ENCODE assay signal across 7 cellular contexts in genomic region chr9:89375181-89375760, GRCh38. TPM values are rescaled to one million over a fixed set of nuclear protein-coding genes. Genes with fewer than 3 reads are reported as not detected.
DNase-seq lines count a peak whose midpoint lies in the region; ATAC-seq and TF ChIP-seq lines count a peak whose summit lies in the region.

No MANE protein-coding gene starts in this region.

- WGBS in endodermal cell (ENCODE audit: insufficient coverage in 1 of 2, insufficient read length in 1 of 2), 2 experiments: 90 to 100% methylated on average over 1 to 8 of the region's 8 CpGs

- H3K4me3 Mint-ChIP-seq in endodermal cell (no peak overlapping the region), Caco-2 (ENCODE audit: unreplicated experiment) (no peak overlapping the region)

- intact Hi-C loops in Caco-2 (cut with micrococcal nuclease; ENCODE audit: unreplicated experiment): no loop called here

- BruUV-seq in Caco-2 (replicated peaks; lab: Mats Ljungman, UMichigan): no TSS peak

- POLR2A ChIA-PET in HEK293T (lab: Yijun Ruan, JAX) (no interaction called here), Caco-2 (lab: Charles Lee) (no interaction called here)

- ATAC-seq in GM18519 (IDR thresholded peaks at IDR 0.05; ENCODE audit: low FRiP score, unreplicated experiment): peak; percentile 52

- H3K4me3 ChIP-seq in endodermal cell (ENCODE audit: low read length) (no peak overlapping the region), Caco-2 (ENCODE audit: low read depth, low read length) (no peak overlapping the region)

- H3K36me3 ChIP-seq in endodermal cell (ENCODE audit: control insufficient read depth, insufficient read depth, low read length) (no peaks in the 10 kb centered on the region), Caco-2 (ENCODE audit: control insufficient read depth, insufficient read depth, low read length) (no peaks in the 10 kb centered on the region)

- CTCF ChIA-PET in HEK293T (lab: Yijun Ruan, JAX): interaction anchor here (0.6 to 1.0 kb wide), 2 partner anchors 174 to 650 kb away, joined by 3 to 4 read pairs; no protein-coding TSS in a partner anchor
- CTCF ChIA-PET in Caco-2 (lab: Charles Lee): interaction anchor here (0.7 to 1.3 kb wide), 2 partner anchors 174 to 251 kb away, joined by 4 to 6 read pairs; no protein-coding TSS in a partner anchor

- H3K27ac Mint-ChIP-seq in endodermal cell: no peak overlapping the region
- no peak overlapping the region for H3K27ac Mint-ChIP-seq in Caco-2 (ENCODE audit: unreplicated experiment)

- H3K4me1 Mint-ChIP-seq in endodermal cell (peaks cover 6% of the 10 kb centered on the region), Caco-2 (ENCODE audit: low read depth, unreplicated experiment) (no peaks in the 10 kb centered on the region)

- H3K9me3 Mint-ChIP-seq in endodermal cell (no peaks in the 10 kb centered on the region), Caco-2 (ENCODE audit: unreplicated experiment) (no peaks in the 10 kb centered on the region)

- peak; percentile 12 for TF ChIP-seq CTCF in endodermal cell (conservative IDR thresholded peaks at IDR 0.05)
- no peak for TF ChIP-seq CTCF in Caco-2 (IDR thresholded peaks at IDR 0.05; ENCODE audit: insufficient read depth in 1 of 2, low read depth in 1 of 2, low read length in 1 of 2, severe bottlenecking in 1 of 2, unreplicated experiment in 1 of 2)

- H3K27me3 ChIP-seq in endodermal cell (ENCODE audit: control insufficient read depth, insufficient read depth, low read length, poor library complexity, severe bottlenecking) (no peaks in the 10 kb centered on the region), Caco-2 (replicated peaks; ENCODE audit: control insufficient read depth, insufficient read depth, low read length) (no peaks in the 10 kb centered on the region)

- DNase-seq in HEK293T (ENCODE audit: extremely low spot score) (peak; percentile 15), NCI-H2196 treated with DMSO at 0.1 percent for 48 hours (lab: John Stamatoyannopoulos, UW; ENCODE audit: unreplicated experiment) (peak; percentile 36), endodermal cell (peak; percentile 62), NCI-H82 (lab: John Stamatoyannopoulos, UW) (no peak), Caco-2 (no peak), COLO829 (ENCODE audit: low spot score) (no peak)

- H3K27me3 Mint-ChIP-seq in endodermal cell (ENCODE audit: insufficient read depth): no peaks in the 10 kb centered on the region
- no peaks in the 10 kb centered on the region for H3K27me3 Mint-ChIP-seq in Caco-2 (ENCODE audit: insufficient read depth, unreplicated experiment)

- no peak overlapping the region for H3K27ac ChIP-seq in endodermal cell (ENCODE audit: low read depth, low read length)

- H3K4me1 ChIP-seq in endodermal cell (ENCODE audit: control insufficient read depth, insufficient read depth, low read length) (no peaks in the 10 kb centered on the region), Caco-2 (no peaks in the 10 kb centered on the region)

- H3K9me3 ChIP-seq in endodermal cell (ENCODE audit: control insufficient read depth, low read length) (no peaks in the 10 kb centered on the region), Caco-2 (no peaks in the 10 kb centered on the region)

- no peak overlapping the region for H3K9ac ChIP-seq in endodermal cell (ENCODE audit: extremely low read depth, low read length, poor library complexity, severe bottlenecking)

- H3K36me3 Mint-ChIP-seq in endodermal cell (ENCODE audit: low read depth) (peaks cover 25% of the 10 kb centered on the region), Caco-2 (ENCODE audit: insufficient read depth, unreplicated experiment) (peaks cover 4% of the 10 kb centered on the region)

TF ChIP-seq in HEK293T, 16 proteins besides CTCF, POLR2A, EP300 and RAD21:
- TF ChIP-seq FOXK2 (IDR thresholded peaks at IDR 0.05) (no peak), SUZ12 (IDR thresholded peaks at IDR 0.05) (no peak), ARNT (IDR thresholded peaks at IDR 0.05) (no peak), ZNF384 (IDR thresholded peaks at IDR 0.05) (no peak), L3MBTL2 (conservative IDR thresholded peaks at IDR 0.05) (no peak), LEF1 (IDR thresholded peaks at IDR 0.05; ENCODE audit: borderline replicate concordance) (no peak), CTBP1 (IDR thresholded peaks at IDR 0.05; ENCODE audit: borderline replicate concordance) (no peak), NFRKB (IDR thresholded peaks at IDR 0.05) (no peak), HDGF (IDR thresholded peaks at IDR 0.05; ENCODE audit: borderline replicate concordance) (no peak), BHLHE40 (IDR thresholded peaks at IDR 0.05; ENCODE audit: borderline replicate concordance) (no peak), FOXA1 (IDR thresholded peaks at IDR 0.05) (no peak), TARDBP (IDR thresholded peaks at IDR 0.05) (no peak), SP1 (IDR thresholded peaks at IDR 0.05) (no peak), ELF4 (IDR thresholded peaks at IDR 0.05) (no peak)
- TF ChIP-seq, protein P1, sequence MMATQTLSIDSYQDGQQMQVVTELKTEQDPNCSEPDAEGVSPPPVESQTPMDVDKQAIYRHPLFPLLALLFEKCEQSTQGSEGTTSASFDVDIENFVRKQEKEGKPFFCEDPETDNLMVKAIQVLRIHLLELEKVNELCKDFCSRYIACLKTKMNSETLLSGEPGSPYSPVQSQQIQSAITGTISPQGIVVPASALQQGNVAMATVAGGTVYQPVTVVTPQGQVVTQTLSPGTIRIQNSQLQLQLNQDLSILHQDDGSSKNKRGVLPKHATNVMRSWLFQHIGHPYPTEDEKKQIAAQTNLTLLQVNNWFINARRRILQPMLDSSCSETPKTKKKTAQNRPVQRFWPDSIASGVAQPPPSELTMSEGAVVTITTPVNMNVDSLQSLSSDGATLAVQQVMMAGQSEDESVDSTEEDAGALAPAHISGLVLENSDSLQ (IDR thresholded peaks at IDR 0.05): no peak

RNA-seq across cellular contexts. Expression of gene SECISBP2, which starts 57.0 kb away (rescaled TPM):
- total RNA-seq in endodermal cell (10 to 100 TPM; 55.7 to 56.0 TPM), Caco-2 (2022) (21.0 and 23.2 TPM in 2 replicates)
- polyA plus RNA-seq in endodermal cell (2013, experiment 1 of 2): 56.8 TPM
- polyA plus RNA-seq in endodermal cell (2013, experiment 2 of 2): 48.8 TPM

Comparison
In these comparisons a context has a peak if more than half of its experiments do, and no peak if none do; other contexts are left out.
1. DNase-seq: peak in HEK293T (single experiment), NCI-H2196 treated with DMSO at 0.1 percent for 48 hours (single experiment) and endodermal cell (single experiment); none in NCI-H82 (single experiment), Caco-2 (0 of 2) and COLO829 (single experiment).